1 cellular context compared by ENCODE assay signal in genomic region chr9:136799854-136800657, GRCh38.
A peak's percentile ranks its signal among the peaks of the same experiment; 100 is the strongest.
TF ChIP-seq lines count a peak whose summit lies in the region.

No MANE protein-coding gene starts in this region.

TF ChIP-seq in HepG2, 621 proteins besides CTCF, POLR2A, EP300 and RAD21 (continued from another document and continues in another):
- no peak; the same call in 1 of the 2 replicates for TF ChIP-seq ZNF724P (CRISPR knock-in tag; IDR thresholded peaks at IDR 0.05; ENCODE audit: borderline replicate concordance)
- no peak for TF ChIP-seq ZNF543 (CRISPR knock-in tag; IDR thresholded peaks at IDR 0.05)
- TF ChIP-seq NCOA1 (CRISPR knock-in tag; IDR thresholded peaks at IDR 0.05) = no peak
- peak; percentile 52; the same call in 1 of the 2 replicates for TF ChIP-seq SPEN (CRISPR knock-in tag; IDR thresholded peaks at IDR 0.05; ENCODE audit: low read depth)
- TF ChIP-seq POLR2G (IDR thresholded peaks at IDR 0.05; ENCODE audit: low read depth, low read length) = peak; percentile 68
- TF ChIP-seq EZH2 (conservative IDR thresholded peaks at IDR 0.05; ENCODE audit: low read depth, low read length) = no peak
- TF ChIP-seq ZFP36L2 (CRISPR knock-in tag; IDR thresholded peaks at IDR 0.05) = no peak
- TF ChIP-seq ZNF792 (CRISPR knock-in tag; IDR thresholded peaks at IDR 0.05) = peak; percentile 52; the same call in 1 of the 2 replicates
- no peak for TF ChIP-seq NFATC3 (CRISPR knock-in tag; IDR thresholded peaks at IDR 0.05)
- TF ChIP-seq HDAC1 (CRISPR knock-in tag; IDR thresholded peaks at IDR 0.05) = peak; percentile 56; the same call in 1 of the 2 replicates
- TF ChIP-seq ELF3 (CRISPR knock-in tag; IDR thresholded peaks at IDR 0.05) = 0 out of 2 replicates have a peak, but pooled peaks have one; percentile 26
- TF ChIP-seq ZNF446 (CRISPR knock-in tag; IDR thresholded peaks at IDR 0.05) = peak; percentile 88; the same call in 1 of the 2 replicates
- peak; percentile 63 for TF ChIP-seq ZSCAN21 (CRISPR knock-in tag; IDR thresholded peaks at IDR 0.05; ENCODE audit: borderline replicate concordance)
- TF ChIP-seq ZNF772 (CRISPR knock-in tag; IDR thresholded peaks at IDR 0.05) = peak; percentile 36; the same call in 1 of the 2 replicates
- TF ChIP-seq NCOA5 (CRISPR knock-in tag; IDR thresholded peaks at IDR 0.05) = no peak
- peak; percentile 75 for TF ChIP-seq TAF15 (IDR thresholded peaks at IDR 0.05; ENCODE audit: low read depth, low read length, poor library complexity, severe bottlenecking)
- TF ChIP-seq AGO2 (optimal IDR thresholded peaks at IDR 0.05; ENCODE audit: low read depth, low read length) = peak; percentile 78
- no peak; the same call in 1 of the 2 replicates for TF ChIP-seq REL (CRISPR knock-in tag; conservative IDR thresholded peaks at IDR 0.05)
- TF ChIP-seq ZNF563 (CRISPR knock-in tag; IDR thresholded peaks at IDR 0.05) = peak; percentile 85; the same call in 1 of the 2 replicates
- TF ChIP-seq ZUFSP (CRISPR knock-in tag; IDR thresholded peaks at IDR 0.05; ENCODE audit: borderline replicate concordance) = no peak
- peak; percentile 15; the same call in 1 of the 2 replicates for TF ChIP-seq ZC3H13 (CRISPR knock-in tag; IDR thresholded peaks at IDR 0.05)
- TF ChIP-seq ERF (CRISPR knock-in tag; IDR thresholded peaks at IDR 0.05) = no peak
- no peak for TF ChIP-seq ZFP41 (CRISPR knock-in tag; IDR thresholded peaks at IDR 0.05; ENCODE audit: borderline replicate concordance)
- TF ChIP-seq, protein P1, sequence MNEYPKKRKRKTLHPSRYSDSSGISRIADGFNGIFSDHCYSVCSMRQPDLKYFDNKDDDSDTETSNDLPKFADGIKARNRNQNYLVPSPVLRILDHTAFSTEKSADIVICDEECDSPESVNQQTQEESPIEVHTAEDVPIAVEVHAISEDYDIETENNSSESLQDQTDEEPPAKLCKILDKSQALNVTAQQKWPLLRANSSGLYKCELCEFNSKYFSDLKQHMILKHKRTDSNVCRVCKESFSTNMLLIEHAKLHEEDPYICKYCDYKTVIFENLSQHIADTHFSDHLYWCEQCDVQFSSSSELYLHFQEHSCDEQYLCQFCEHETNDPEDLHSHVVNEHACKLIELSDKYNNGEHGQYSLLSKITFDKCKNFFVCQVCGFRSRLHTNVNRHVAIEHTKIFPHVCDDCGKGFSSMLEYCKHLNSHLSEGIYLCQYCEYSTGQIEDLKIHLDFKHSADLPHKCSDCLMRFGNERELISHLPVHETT (CRISPR knock-in tag; conservative IDR thresholded peaks at IDR 0.05) = peak; percentile 30; the same call in 1 of the 2 replicates
- peak; percentile 77 for TF ChIP-seq HNRNPLL (IDR thresholded peaks at IDR 0.05; ENCODE audit: low read depth, low read length, poor library complexity, severe bottlenecking)
- no peak; the same call in 1 of the 2 replicates for TF ChIP-seq ZBTB37 (CRISPR knock-in tag; IDR thresholded peaks at IDR 0.05)
- no peak for TF ChIP-seq RNF2 (conservative IDR thresholded peaks at IDR 0.05; ENCODE audit: low read depth)
- TF ChIP-seq PHF8 (CRISPR knock-in tag; IDR thresholded peaks at IDR 0.05) = no peak; the same call in 1 of the 2 replicates
- TF ChIP-seq SNAPC4 (CRISPR knock-in tag; IDR thresholded peaks at IDR 0.05) = peak; percentile 29; the same call in 1 of the 2 replicates
- TF ChIP-seq HOXD1 (CRISPR knock-in tag; IDR thresholded peaks at IDR 0.05) = 0 out of 2 replicates have a peak, but pooled peaks have one; percentile 26
- peak; percentile 40 for TF ChIP-seq HDAC2 (CRISPR knock-in tag; IDR thresholded peaks at IDR 0.05)
- TF ChIP-seq POLR2AphosphoS5 (IDR thresholded peaks at IDR 0.05; ENCODE audit: low read depth, low read length) = peak; percentile 90
- peak; percentile 95 for TF ChIP-seq RBFOX2 (IDR thresholded peaks at IDR 0.05; ENCODE audit: low read depth, low read length)
- TF ChIP-seq ZNF781 (CRISPR knock-in tag; IDR thresholded peaks at IDR 0.05; ENCODE audit: borderline replicate concordance, not compliant biosample characterization) = peak; percentile 81
- 0 out of 2 replicates have a peak, but pooled peaks have one; percentile 33 for TF ChIP-seq KLF6 (CRISPR knock-in tag; IDR thresholded peaks at IDR 0.05)
- no peak; the same call in none of the 2 replicates for TF ChIP-seq PHF21A (CRISPR knock-in tag; IDR thresholded peaks at IDR 0.05)
- TF ChIP-seq ONECUT2 (CRISPR knock-in tag; IDR thresholded peaks at IDR 0.05) = no peak
- TF ChIP-seq BORCS8-MEF2B (CRISPR knock-in tag; IDR thresholded peaks at IDR 0.05) = no peak; the same call in 1 of the 2 replicates
- TF ChIP-seq ZNF33A (CRISPR knock-in tag; IDR thresholded peaks at IDR 0.05; ENCODE audit: borderline replicate concordance) = no peak; the same call in 1 of the 2 replicates
- no peak for TF ChIP-seq ZNF230 (CRISPR knock-in tag; IDR thresholded peaks at IDR 0.05)
- no peak for TF ChIP-seq TSC22D2 (CRISPR knock-in tag; IDR thresholded peaks at IDR 0.05; ENCODE audit: borderline replicate concordance)
- TF ChIP-seq ZNF547 (CRISPR knock-in tag; IDR thresholded peaks at IDR 0.05) = peak; percentile 11
- no peak for TF ChIP-seq ZNF605 (CRISPR knock-in tag; IDR thresholded peaks at IDR 0.05)
- 0 out of 2 replicates have a peak, but pooled peaks have one; percentile 0 for TF ChIP-seq ZNF768 (CRISPR knock-in tag; IDR thresholded peaks at IDR 0.05)
- TF ChIP-seq, protein P2, sequence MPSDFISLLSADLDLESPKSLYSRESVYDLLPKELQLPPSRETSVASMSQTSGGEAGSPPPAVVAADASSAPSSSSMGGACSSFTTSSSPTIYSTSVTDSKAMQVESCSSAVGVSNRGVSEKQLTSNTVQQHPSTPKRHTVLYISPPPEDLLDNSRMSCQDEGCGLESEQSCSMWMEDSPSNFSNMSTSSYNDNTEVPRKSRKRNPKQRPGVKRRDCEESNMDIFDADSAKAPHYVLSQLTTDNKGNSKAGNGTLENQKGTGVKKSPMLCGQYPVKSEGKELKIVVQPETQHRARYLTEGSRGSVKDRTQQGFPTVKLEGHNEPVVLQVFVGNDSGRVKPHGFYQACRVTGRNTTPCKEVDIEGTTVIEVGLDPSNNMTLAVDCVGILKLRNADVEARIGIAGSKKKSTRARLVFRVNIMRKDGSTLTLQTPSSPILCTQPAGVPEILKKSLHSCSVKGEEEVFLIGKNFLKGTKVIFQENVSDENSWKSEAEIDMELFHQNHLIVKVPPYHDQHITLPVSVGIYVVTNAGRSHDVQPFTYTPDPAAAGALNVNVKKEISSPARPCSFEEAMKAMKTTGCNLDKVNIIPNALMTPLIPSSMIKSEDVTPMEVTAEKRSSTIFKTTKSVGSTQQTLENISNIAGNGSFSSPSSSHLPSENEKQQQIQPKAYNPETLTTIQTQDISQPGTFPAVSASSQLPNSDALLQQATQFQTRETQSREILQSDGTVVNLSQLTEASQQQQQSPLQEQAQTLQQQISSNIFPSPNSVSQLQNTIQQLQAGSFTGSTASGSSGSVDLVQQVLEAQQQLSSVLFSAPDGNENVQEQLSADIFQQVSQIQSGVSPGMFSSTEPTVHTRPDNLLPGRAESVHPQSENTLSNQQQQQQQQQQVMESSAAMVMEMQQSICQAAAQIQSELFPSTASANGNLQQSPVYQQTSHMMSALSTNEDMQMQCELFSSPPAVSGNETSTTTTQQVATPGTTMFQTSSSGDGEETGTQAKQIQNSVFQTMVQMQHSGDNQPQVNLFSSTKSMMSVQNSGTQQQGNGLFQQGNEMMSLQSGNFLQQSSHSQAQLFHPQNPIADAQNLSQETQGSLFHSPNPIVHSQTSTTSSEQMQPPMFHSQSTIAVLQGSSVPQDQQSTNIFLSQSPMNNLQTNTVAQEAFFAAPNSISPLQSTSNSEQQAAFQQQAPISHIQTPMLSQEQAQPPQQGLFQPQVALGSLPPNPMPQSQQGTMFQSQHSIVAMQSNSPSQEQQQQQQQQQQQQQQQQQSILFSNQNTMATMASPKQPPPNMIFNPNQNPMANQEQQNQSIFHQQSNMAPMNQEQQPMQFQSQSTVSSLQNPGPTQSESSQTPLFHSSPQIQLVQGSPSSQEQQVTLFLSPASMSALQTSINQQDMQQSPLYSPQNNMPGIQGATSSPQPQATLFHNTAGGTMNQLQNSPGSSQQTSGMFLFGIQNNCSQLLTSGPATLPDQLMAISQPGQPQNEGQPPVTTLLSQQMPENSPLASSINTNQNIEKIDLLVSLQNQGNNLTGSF (CRISPR knock-in tag; IDR thresholded peaks at IDR 0.05) = no peak; the same call in 1 of the 2 replicates
- TF ChIP-seq, protein P3, sequence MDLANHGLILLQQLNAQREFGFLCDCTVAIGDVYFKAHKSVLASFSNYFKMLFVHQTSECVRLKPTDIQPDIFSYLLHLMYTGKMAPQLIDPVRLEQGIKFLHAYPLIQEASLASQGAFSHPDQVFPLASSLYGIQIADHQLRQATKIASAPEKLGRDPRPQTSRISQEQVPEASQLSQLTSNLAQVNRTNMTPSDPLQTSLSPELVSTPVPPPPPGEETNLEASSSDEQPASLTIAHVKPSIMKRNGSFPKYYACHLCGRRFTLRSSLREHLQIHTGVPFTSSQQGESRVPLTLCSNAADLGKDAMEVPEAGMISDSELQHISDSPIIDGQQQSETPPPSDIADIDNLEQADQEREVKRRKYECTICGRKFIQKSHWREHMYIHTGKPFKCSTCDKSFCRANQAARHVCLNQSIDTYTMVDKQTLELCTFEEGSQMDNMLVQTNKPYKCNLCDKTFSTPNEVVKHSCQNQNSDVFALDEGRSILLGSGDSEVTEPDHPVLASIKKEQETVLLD (CRISPR knock-in tag; IDR thresholded peaks at IDR 0.05; ENCODE audit: low read depth) = no peak
- TF ChIP-seq ZNF552 (CRISPR knock-in tag; IDR thresholded peaks at IDR 0.05; ENCODE audit: borderline replicate concordance) = no peak
- TF ChIP-seq ISL2 (CRISPR knock-in tag; IDR thresholded peaks at IDR 0.05) = 0 out of 2 replicates have a peak, but pooled peaks have one; percentile 2
